19 cellular contexts compared by ENCODE assay signal in genomic region chr7:81719865-81720264, GRCh38. TPM values are rescaled to one million over a fixed set of nuclear protein-coding genes. Genes with fewer than 3 reads are reported as not detected.
"Had no signal": no experiment of that assay in that cellular context is flagged by ENCODE, and none has a peak within 500 bp of the region (broad histone marks: within the 10 kb centered on the region; RNA-seq: fewer than 3 reads in every experiment).

No MANE protein-coding gene starts in this region.

- ATAC-seq: gastroesophageal sphincter; left cardiac atrium; lower lobe of right lung; natural killer cell treated with Interleukin-12 subunit alpha and Interleukin-12 subunit beta and Interleukin-15 and Interleukin-18, amount 100 ng/mL, for 72 hours had no signal

- H3K27ac ChIP-seq: esophagus muscularis mucosa, gastroesophageal sphincter, left ventricle myocardium inferior, lower lobe of right lung, neural progenitor cell, ovary, right atrium auricular region, sigmoid colon, skin epidermis, stomach had no signal

- DNase-seq: effector memory CD4-positive, alpha-beta T cell; glutamatergic neuron; left cardiac atrium; left ventricle myocardium inferior; lower lobe of right lung; midbrain; nucleus accumbens; ovary; sigmoid colon; stimulated activated naive CD4-positive, alpha-beta T cell; stomach; substantia nigra had no signal

RNA-seq across cellular contexts. Expression of gene HGF, which starts 50.0 kb away (rescaled TPM):
- polyA plus RNA-seq: keratinocyte had no signal
